ENCODE assay signal across 9 cellular contexts in the genomic region with DNA sequence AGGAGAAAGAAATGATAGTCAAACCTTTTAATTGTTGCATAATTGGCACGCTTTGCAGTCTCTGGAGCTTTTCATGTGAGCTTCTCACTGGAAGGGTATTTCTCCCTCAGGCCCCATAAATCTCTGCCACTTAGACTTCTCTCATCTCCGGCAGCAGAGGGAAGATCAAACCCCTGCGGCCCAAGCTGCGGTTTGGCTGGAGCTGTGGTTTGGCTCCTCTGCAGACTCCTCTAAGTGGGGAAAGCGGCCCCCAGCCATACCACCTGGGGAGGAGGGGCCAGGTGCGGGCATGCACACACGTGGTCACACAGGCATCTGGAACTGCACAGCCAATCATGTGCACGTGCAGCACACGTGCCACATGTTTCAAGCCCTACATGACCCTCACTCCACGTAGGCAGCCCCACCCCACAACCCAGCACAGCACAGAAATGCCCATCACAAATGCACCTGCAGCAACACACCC. TPM values are rescaled to one million over a fixed set of nuclear protein-coding genes. Genes with fewer than 3 reads are reported as not detected.
DNase-seq lines count a peak whose midpoint lies in the region; ATAC-seq and TF ChIP-seq lines count a peak whose summit lies in the region.
"Had no signal": no experiment of that assay in that cellular context is flagged by ENCODE, and none has a peak within 500 bp of the region (broad histone marks: within the 10 kb centered on the region; RNA-seq: fewer than 3 reads in every experiment).

No MANE protein-coding gene starts in this region.

- DNase-seq in GM03348 (ENCODE audit: low spot score) (peak; percentile 84), NCI-H2029 (lab: John Stamatoyannopoulos, UW) (peak; percentile 67), amniotic epithelial cell (ENCODE audit: low read depth) (peak; percentile 95), osteocyte (ENCODE audit: extremely low spot score, unreplicated experiment) (no peak), HuH-7.5 (ENCODE audit: low spot score) (no peak), HuH-7 (ENCODE audit: low spot score) (no peak)

- no peak overlapping the region for H3K4me3 Mint-ChIP-seq in osteocyte (ENCODE audit: unreplicated experiment)

- no peaks in the 10 kb centered on the region for H3K9me3 Mint-ChIP-seq in osteocyte (ENCODE audit: unreplicated experiment)
- H3K9me3 Mint-ChIP-seq: activated naive CD4-positive, alpha-beta T cell treated with anti-CD3 and anti-CD28 coated beads, Interleukin-2, amount 50 U/mL, for 72 hours had no signal

- H3K36me3 Mint-ChIP-seq in osteocyte (ENCODE audit: unreplicated experiment), result no peaks in the 10 kb centered on the region
- H3K36me3 Mint-ChIP-seq: activated naive CD4-positive, alpha-beta T cell treated with anti-CD3 and anti-CD28 coated beads, Interleukin-2, amount 50 U/mL, for 72 hours had no signal

- H3K4me1 Mint-ChIP-seq in osteocyte (ENCODE audit: unreplicated experiment), result peaks cover 90% of the 10 kb centered on the region

- peak overlapping the region; percentile 95 for H3K27ac Mint-ChIP-seq in osteocyte (ENCODE audit: unreplicated experiment)
- H3K27ac Mint-ChIP-seq: activated naive CD4-positive, alpha-beta T cell treated with anti-CD3 and anti-CD28 coated beads, Interleukin-2, amount 50 U/mL, for 72 hours had no signal

- no peak for TF ChIP-seq CTCF in osteocyte (IDR thresholded peaks at IDR 0.05)

- H3K27me3 Mint-ChIP-seq in osteocyte (ENCODE audit: unreplicated experiment), result no peaks in the 10 kb centered on the region

- no peak for ATAC-seq in HG03457 (IDR thresholded peaks at IDR 0.05; ENCODE audit: unreplicated experiment)
- ATAC-seq in GM19467 (IDR thresholded peaks at IDR 0.05; ENCODE audit: unreplicated experiment), result no peak

RNA-seq across cellular contexts. Expression of a gene that starts 58.3 kb away (rescaled TPM):
- 7.2 and 7.9 TPM in 2 replicates for total RNA-seq in osteocyte

Comparison
In these comparisons a context has a peak if more than half of its experiments do, and no peak if none do; other contexts are left out.
1. DNase-seq: peak in GM03348 (single experiment), NCI-H2029 (single experiment) and amniotic epithelial cell (single experiment); none in osteocyte (single experiment), HuH-7.5 (single experiment) and HuH-7 (single experiment).